17 cellular contexts compared by ENCODE assay signal in the genomic region with DNA sequence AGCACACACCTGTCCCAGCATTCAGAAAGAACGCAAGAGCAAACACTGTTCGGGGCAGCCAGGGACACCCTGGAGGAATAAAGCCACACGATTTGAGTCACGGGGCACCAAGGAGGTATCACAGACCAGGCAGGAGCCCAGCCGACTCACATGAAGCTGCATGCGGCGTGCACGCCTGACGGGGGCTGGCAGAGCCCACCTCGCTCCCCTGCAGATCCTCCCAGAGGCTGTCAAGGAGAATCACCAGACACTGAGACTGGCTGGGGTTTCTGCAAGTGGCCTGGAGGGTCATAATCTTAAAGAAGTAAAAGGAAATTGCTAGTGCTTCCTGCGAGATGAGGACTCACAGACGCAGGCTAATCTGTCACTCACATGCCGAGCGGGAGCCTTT.
"Had no signal": no experiment of that assay in that cellular context is flagged by ENCODE, and none has a peak within 500 bp of the region (broad histone marks: within the 10 kb centered on the region; RNA-seq: fewer than 3 reads in every experiment).

No MANE protein-coding gene starts in this region.

- H3K27ac ChIP-seq: ascending aorta, ovary, vagina had no signal

- H3K9me3 Mint-ChIP-seq: activated CD4-positive, alpha-beta T cell treated with anti-CD3 and anti-CD28 coated beads, Interleukin-2, amount 10 ng/mL, durations not matched to agents 7 days and 5 days; activated naive CD4-positive, alpha-beta T cell treated with anti-CD3 and anti-CD28 coated beads for 36 hours; activated naive CD8-positive, alpha-beta T cell treated with anti-CD3 and anti-CD28 coated beads, Interleukin-2, amount 50 U/mL, for 24 hours; activated T-helper 1 cell treated with anti-CD3 and anti-CD28 coated beads, Interleukin-12 subunit alpha, Interleukin-12 subunit beta, Interleukin-2, Interleukin-4 antibody, amounts not matched to agents 30 ng/mL and 10 ng/mL and 1 ng/mL, durations not matched to agents 14 hours and 24 hours and 36 hours; nephron; T-helper 2 cell treated with Interferon-gamma antibody and Interleukin-4, amounts not matched to agents 5 μg/mL and 100 μg/mL, for 36 hours had no signal

- DNase-seq: activated CD4-positive, alpha-beta T cell treated with anti-CD3 and anti-CD28 coated beads, Interleukin-2, amount 10 ng/mL, durations not matched to agents 7 days and 5 days; activated naive CD4-positive, alpha-beta T cell treated with anti-CD3 and anti-CD28 coated beads for 36 hours; activated naive CD8-positive, alpha-beta T cell treated with anti-CD3 and anti-CD28 coated beads, Interleukin-2, amount 50 U/mL, for 24 hours; dermis blood vessel endothelial cell; erythroblast; hippocampal formation; kidney; left ventricle myocardium superior; ovary; stimulated activated CD4-positive, alpha-beta T cell treated with anti-CD3 and anti-CD28 coated beads, Interleukin-12 subunit alpha, Interleukin-12 subunit beta, amount 100 ng/mL, for 4 hours; stimulated activated CD4-positive, alpha-beta T cell treated with anti-CD3 and anti-CD28 coated beads, Interleukin-2, amount 100 ng/mL, for 24 hours had no signal

- H3K27me3 Mint-ChIP-seq: activated CD4-positive, alpha-beta T cell treated with anti-CD3 and anti-CD28 coated beads, Interleukin-2, amount 10 ng/mL, durations not matched to agents 7 days and 5 days; stimulated activated memory B cell treated with anti-CD40 and anti-IgM and Interleukin-4, amounts not matched to agents 10 μg/mL and 1 μg/mL and 100 μg/mL, for 72 hours had no signal

- H3K4me1 ChIP-seq: ascending aorta, vagina had no signal

- H3K36me3 Mint-ChIP-seq: stimulated activated memory B cell treated with anti-CD40 and anti-IgM and Interleukin-4, amounts not matched to agents 10 μg/mL and 1 μg/mL and 100 μg/mL, for 72 hours had no signal

- H3K36me3 ChIP-seq: ascending aorta, ovary, vagina had no signal

- H3K4me3 ChIP-seq: ascending aorta, ovary, vagina had no signal

- H3K4me1 Mint-ChIP-seq: activated CD4-positive, alpha-beta T cell treated with anti-CD3 and anti-CD28 coated beads, Interleukin-2, amount 10 ng/mL, durations not matched to agents 7 days and 5 days; activated naive CD8-positive, alpha-beta T cell treated with anti-CD3 and anti-CD28 coated beads, Interleukin-2, amount 50 U/mL, for 24 hours; stimulated activated memory B cell treated with anti-CD40 and anti-IgM and Interleukin-4, amounts not matched to agents 10 μg/mL and 1 μg/mL and 100 μg/mL, for 72 hours had no signal

- H3K27ac Mint-ChIP-seq: activated CD4-positive, alpha-beta T cell treated with anti-CD3 and anti-CD28 coated beads, Interleukin-2, amount 10 ng/mL, durations not matched to agents 7 days and 5 days; activated naive CD4-positive, alpha-beta T cell treated with anti-CD3 and anti-CD28 coated beads for 36 hours; activated naive CD8-positive, alpha-beta T cell treated with anti-CD3 and anti-CD28 coated beads, Interleukin-2, amount 50 U/mL, for 24 hours; activated T-helper 1 cell treated with anti-CD3 and anti-CD28 coated beads, Interleukin-12 subunit alpha, Interleukin-12 subunit beta, Interleukin-2, Interleukin-4 antibody, amounts not matched to agents 30 ng/mL and 10 ng/mL and 1 ng/mL, durations not matched to agents 14 hours and 24 hours and 36 hours; stimulated activated memory B cell treated with anti-CD40 and anti-IgM and Interleukin-4, amounts not matched to agents 10 μg/mL and 1 μg/mL and 100 μg/mL, for 72 hours; T-helper 2 cell treated with Interferon-gamma antibody and Interleukin-4, amounts not matched to agents 5 μg/mL and 100 μg/mL, for 36 hours had no signal

- H3K9me3 ChIP-seq: ascending aorta, ovary, vagina had no signal

- H3K4me3 Mint-ChIP-seq: activated CD4-positive, alpha-beta T cell treated with anti-CD3 and anti-CD28 coated beads, Interleukin-2, amount 10 ng/mL, durations not matched to agents 7 days and 5 days; activated naive CD4-positive, alpha-beta T cell treated with anti-CD3 and anti-CD28 coated beads for 36 hours; activated naive CD8-positive, alpha-beta T cell treated with anti-CD3 and anti-CD28 coated beads, Interleukin-2, amount 50 U/mL, for 24 hours; activated T-helper 1 cell treated with anti-CD3 and anti-CD28 coated beads, Interleukin-12 subunit alpha, Interleukin-12 subunit beta, Interleukin-2, Interleukin-4 antibody, amounts not matched to agents 30 ng/mL and 10 ng/mL and 1 ng/mL, durations not matched to agents 14 hours and 24 hours and 36 hours; stimulated activated memory B cell treated with anti-CD40 and anti-IgM and Interleukin-4, amounts not matched to agents 10 μg/mL and 1 μg/mL and 100 μg/mL, for 72 hours; T-helper 2 cell treated with Interferon-gamma antibody and Interleukin-4, amounts not matched to agents 5 μg/mL and 100 μg/mL, for 36 hours had no signal

- ATAC-seq: left ventricle myocardium superior; stimulated activated memory B cell treated with anti-CD40 and anti-IgM and Interleukin-4, amounts not matched to agents 10 μg/mL and 1 μg/mL and 100 μg/mL, for 72 hours had no signal

- H3K27me3 ChIP-seq: ascending aorta, ovary, vagina had no signal
